31 cellular contexts compared by ENCODE assay signal in genomic region chr7:114402866-114403635, GRCh38. TPM values are rescaled to one million over a fixed set of nuclear protein-coding genes. Genes with fewer than 3 reads are reported as not detected.
"Had no signal": no experiment of that assay in that cellular context is flagged by ENCODE, and none has a peak within 500 bp of the region (broad histone marks: within the 10 kb centered on the region; RNA-seq: fewer than 3 reads in every experiment).

No MANE protein-coding gene starts in this region.

- DNase-seq: activated CD4-positive, alpha-beta T cell treated with anti-CD3 and anti-CD28 coated beads, Interleukin-2, amount 10 ng/mL, durations not matched to agents 24 days and 14 days; activated CD4-positive, alpha-beta T cell treated with anti-CD3 and anti-CD28 coated beads, Interleukin-2, amount 50 U/mL, for 4 hours; activated CD8-positive, alpha-beta T cell treated with anti-CD3 and anti-CD28 coated beads for 36 hours; activated effector memory CD4-positive, alpha-beta T cell treated with anti-CD3 and anti-CD28 coated beads, Interleukin-2, amount 50 U/mL, for 16 hours; activated naive CD4-positive, alpha-beta T cell; activated naive CD4-positive, alpha-beta T cell treated with anti-CD3 and anti-CD28 coated beads, Interleukin-2, amount 50 U/mL, for 16 hours; activated naive CD8-positive, alpha-beta T cell treated with anti-CD3 and anti-CD28 coated beads for 36 hours; activated T-cell treated with anti-CD3 and anti-CD28 coated beads, Interleukin-2, amount 50 U/mL, for 1 hour; activated T-cell treated with anti-CD3 and anti-CD28 coated beads, Interleukin-2, amount 50 U/mL, for 72 hours; amygdala; Karpas-422; KBM-7; NCI-H1105; NCI-H1417 treated with DMSO at 0.1 percent for 48 hours; NCI-H1694; NCI-H1930; NCI-H2081 treated with DMSO at 0.1 percent for 48 hours; NCI-H345; NCI-H524 treated with DMSO at 0.1 percent for 48 hours; Peyer's patch; T1000 had no signal

- ATAC-seq: activated CD8-positive, alpha-beta T cell treated with anti-CD3 and anti-CD28 coated beads for 36 hours; activated T-cell treated with anti-CD3 and anti-CD28 coated beads, Interleukin-2, amount 50 U/mL, for 72 hours; activated T-helper 17 cell treated with anti-CD3 and anti-CD28 coated beads, Interleukin-2, amount 50 U/mL, for 72 hours; Right ventricle myocardium inferior had no signal

- H3K27me3 ChIP-seq: ascending aorta, Peyer's patch had no signal

- H3K27ac ChIP-seq: ascending aorta, cardiac muscle cell, Peyer's patch, RWPE1 had no signal

- H3K4me1 ChIP-seq: ascending aorta, Peyer's patch had no signal

- H3K36me3 ChIP-seq: ascending aorta, cardiac muscle cell, Peyer's patch had no signal

- H3K4me3 ChIP-seq: ascending aorta, cardiac muscle cell, Peyer's patch had no signal

- H3K9me3 ChIP-seq: ascending aorta, Peyer's patch had no signal

RNA-seq across cellular contexts. Expression of gene FOXP2, which starts 11.6 kb away (rescaled TPM):
- total RNA-seq: activated CD8-positive, alpha-beta memory T cell treated with anti-CD3 and anti-CD28 coated beads for 36 hours; activated CD8-positive, alpha-beta T cell treated with anti-CD3 and anti-CD28 coated beads for 36 hours; activated naive CD8-positive, alpha-beta T cell treated with anti-CD3 and anti-CD28 coated beads for 36 hours; activated T-cell treated with anti-CD3 and anti-CD28 coated beads, Interleukin-2, amount 50 U/mL, for 72 hours; activated T-helper 17 cell treated with anti-CD3 and anti-CD28 coated beads, Interleukin-2, amount 50 U/mL, for 72 hours; MCF 10A; NCI-H460; T-helper 1 cell treated with Interleukin-12 subunit alpha and Interleukin-12 subunit beta and Interleukin-4 antibody, amounts not matched to agents 30 ng/mL and 1 ng/mL, for 36 hours; T-helper 2 cell treated with Interferon-gamma antibody and Interleukin-4, amounts not matched to agents 100 ng/mL and 5 ng/mL, for 36 hours had no signal
